ENCODE assay signal across 8 cellular contexts in the genomic region with DNA sequence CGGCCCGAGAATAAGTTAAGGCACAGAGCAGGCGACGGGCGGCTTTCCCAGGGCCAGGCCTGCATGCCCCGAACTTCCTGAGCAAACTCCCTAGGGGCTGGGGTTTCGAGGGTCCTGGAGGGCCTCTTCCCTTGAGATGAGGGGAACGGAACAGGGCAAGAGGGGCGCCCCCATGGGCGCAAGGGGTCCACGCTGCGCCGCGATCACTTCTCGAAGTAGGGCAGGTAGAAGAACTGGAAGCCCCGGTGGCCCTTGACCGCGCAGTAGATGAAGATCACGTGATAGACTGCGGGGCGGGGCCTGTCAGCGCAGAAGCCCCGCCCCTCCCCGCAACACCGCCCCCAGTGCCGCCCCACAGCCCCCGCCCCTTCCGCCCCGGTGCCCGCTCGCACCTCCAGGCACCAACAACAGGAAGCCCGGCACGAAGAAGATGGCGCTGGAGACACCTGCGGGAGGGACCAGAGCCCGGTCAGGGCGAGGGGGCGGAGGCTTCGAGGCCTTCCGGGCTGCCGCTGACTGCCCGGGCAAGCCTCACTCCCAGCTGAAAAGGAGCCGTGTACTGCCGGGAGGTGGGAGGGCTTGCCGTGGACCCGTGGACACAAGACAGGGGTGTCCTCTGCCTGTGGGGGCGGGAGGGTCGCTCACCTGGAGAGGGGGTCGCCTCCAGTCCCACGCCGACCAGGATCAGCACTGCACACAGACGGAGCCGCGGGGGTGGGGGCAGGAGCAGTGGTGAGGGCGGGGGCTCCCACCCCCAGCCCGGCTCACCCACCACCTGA. TPM values are rescaled to one million over a fixed set of nuclear protein-coding genes. Genes with fewer than 3 reads are reported as not detected.
DNase-seq lines count a peak whose midpoint lies in the region; ATAC-seq, FAIRE-seq and TF ChIP-seq lines count a peak whose summit lies in the region.

No MANE protein-coding gene starts in this region.

- TF ChIP-seq CTCF in HepG2 (CRISPR knock-in tag; IDR thresholded peaks at IDR 0.05): peak; percentile 23; the same call in 1 of the 2 replicates

- H3K4me2 ChIP-seq in HepG2 (ENCODE audit: low read depth, low read length): peak overlapping the region; percentile 85

- H2AFZ ChIP-seq in HepG2 (ENCODE audit: low read length): no peak overlapping the region

- H3K4me1 Mint-ChIP-seq in activated CD4-positive, alpha-beta T cell treated with anti-CD3 and anti-CD28 coated beads, Interleukin-2, amount 10 ng/mL, durations not matched to agents 24 days and 14 days: peaks cover 21% of the 10 kb centered on the region
- peaks cover 60% of the 10 kb centered on the region for H3K4me1 Mint-ChIP-seq in dendritic cell treated with granulocyte-macrophage colony-stimulating factor and Interleukin-4, amounts not matched to agents 40 ng/mL and 50 ng/mL, for 4 days (ENCODE audit: low read depth)

- H3K27me3 Mint-ChIP-seq in activated CD4-positive, alpha-beta T cell treated with anti-CD3 and anti-CD28 coated beads, Interleukin-2, amount 10 ng/mL, durations not matched to agents 24 days and 14 days: no peaks in the 10 kb centered on the region
- H3K27me3 Mint-ChIP-seq in dendritic cell treated with granulocyte-macrophage colony-stimulating factor and Interleukin-4, amounts not matched to agents 40 ng/mL and 50 ng/mL, for 4 days: peaks cover 9% of the 10 kb centered on the region

- no peaks in the 10 kb centered on the region; a peak in 1 of 5 replicates for H3K27me3 ChIP-seq in HepG2 (ENCODE audit: control insufficient read depth in 1 of 2, insufficient read depth in 2 of 2, low read length in 2 of 2)

- in situ Hi-C loops in HepG2 (cut with HindIII; ENCODE audit: extremely low pct_ligation_motif_present, low pct_unique_long_range_greater_than_20kb): loop anchor here (5.0 kb wide), 2 partner anchors 37 to 62 kb away; partner anchors contain the start of genes PPP1CA, RPS6KB2 and TBC1D10C

- H4K20me1 ChIP-seq in HepG2 (ENCODE audit: insufficient read depth, low read length): no peaks in the 10 kb centered on the region

- BruUV-seq in HepG2 (replicated peaks; lab: Mats Ljungman, UMichigan): TSS peak; percentile 85

- no peaks in the 10 kb centered on the region for H3K79me2 ChIP-seq in HepG2 (ENCODE audit: insufficient read depth, low read length)

- CTCF ChIA-PET in HepG2 (lab: Yijun Ruan, JAX; ENCODE audit: low intra/inter-chr PET ratio, low total read pairs): no interaction called here

- H3K36me3 Mint-ChIP-seq in activated CD4-positive, alpha-beta T cell treated with anti-CD3 and anti-CD28 coated beads, Interleukin-2, amount 10 ng/mL, durations not matched to agents 24 days and 14 days (ENCODE audit: low read depth): peaks cover 7% of the 10 kb centered on the region
- H3K36me3 Mint-ChIP-seq in dendritic cell treated with granulocyte-macrophage colony-stimulating factor and Interleukin-4, amounts not matched to agents 40 ng/mL and 50 ng/mL, for 4 days (ENCODE audit: low read depth): peaks cover 34% of the 10 kb centered on the region

- H3K9me3 ChIP-seq in HepG2 (ENCODE audit: low read length): no peaks in the 10 kb centered on the region

- ATAC-seq in GM18505 (IDR thresholded peaks at IDR 0.05; ENCODE audit: unreplicated experiment): peak; percentile 51
- ATAC-seq in HG03066 (IDR thresholded peaks at IDR 0.05; ENCODE audit: low read depth, unreplicated experiment): peak; percentile 49
- peak; percentile 83 for ATAC-seq in HepG2
- ATAC-seq in GM21360 (IDR thresholded peaks at IDR 0.05; ENCODE audit: unreplicated experiment): no peak

- FAIRE-seq in HepG2 (lab: Jason Lieb, UNC): peak; percentile 37

- H3K4me3 Mint-ChIP-seq in activated CD4-positive, alpha-beta T cell treated with anti-CD3 and anti-CD28 coated beads, Interleukin-2, amount 10 ng/mL, durations not matched to agents 24 days and 14 days: peak overlapping the region; percentile 91
- peak overlapping the region; percentile 95 for H3K4me3 Mint-ChIP-seq in dendritic cell treated with granulocyte-macrophage colony-stimulating factor and Interleukin-4, amounts not matched to agents 40 ng/mL and 50 ng/mL, for 4 days

- H3K4me1 ChIP-seq in HepG2 (ENCODE audit: insufficient read depth, low read length): peaks cover 48% of the 10 kb centered on the region

- peak; percentile 84 for TF ChIP-seq POLR2A in GM18505 (IDR thresholded peaks at IDR 0.05; ENCODE audit: borderline replicate concordance, extremely low read depth, insufficient read depth, insufficient read length)
- peak; percentile 70 to 89; a peak in 3 of 4 replicates for TF ChIP-seq POLR2A in HepG2 (IDR thresholded peaks at IDR 0.05; ENCODE audit: insufficient read depth in 1 of 2, low read depth in 2 of 2, low read length in 2 of 2)

- POLR2A ChIA-PET in HepG2 (lab: Yijun Ruan, JAX): interaction anchor here (0.6 to 2.5 kb wide), 12 partner anchors 9 to 186 kb away, joined by 3 to 16 read pairs (median 4); partner anchors contain the start of genes ACY3, AIP, CORO1B and PPP1CA

- peak overlapping the region; percentile 57 to 97 (median 80) for H3K4me3 ChIP-seq in HepG2 (replicated peaks in 1 of 3; ENCODE audit: insufficient read depth in 1 of 3, low read depth in 2 of 3, low read length in 3 of 3)

- no peaks in the 10 kb centered on the region for H3K36me3 ChIP-seq in HepG2 (replicated peaks in 1 of 2; ENCODE audit: control insufficient read depth in 1 of 2, insufficient read depth in 2 of 2, low read length in 2 of 2)

- peak overlapping the region; percentile 92 for H3K27ac Mint-ChIP-seq in activated CD4-positive, alpha-beta T cell treated with anti-CD3 and anti-CD28 coated beads, Interleukin-2, amount 10 ng/mL, durations not matched to agents 24 days and 14 days
- H3K27ac Mint-ChIP-seq in dendritic cell treated with granulocyte-macrophage colony-stimulating factor and Interleukin-4, amounts not matched to agents 40 ng/mL and 50 ng/mL, for 4 days: peak overlapping the region; percentile 96

- H3K9me3 Mint-ChIP-seq in activated CD4-positive, alpha-beta T cell treated with anti-CD3 and anti-CD28 coated beads, Interleukin-2, amount 10 ng/mL, durations not matched to agents 24 days and 14 days: no peaks in the 10 kb centered on the region
- no peaks in the 10 kb centered on the region for H3K9me3 Mint-ChIP-seq in dendritic cell treated with granulocyte-macrophage colony-stimulating factor and Interleukin-4, amounts not matched to agents 40 ng/mL and 50 ng/mL, for 4 days

- intact Hi-C loops in activated CD4-positive, alpha-beta T cell treated with anti-CD3 and anti-CD28 coated beads, Interleukin-2, amount 10 ng/mL, durations not matched to agents 24 days and 14 days (cut with micrococcal nuclease): loop anchor here (1.0 kb wide), 3 partner anchors 19 to 61 kb away; partner anchors contain the start of gene AIP
- intact Hi-C loops in dendritic cell treated with granulocyte-macrophage colony-stimulating factor and Interleukin-4, amounts not matched to agents 40 ng/mL and 50 ng/mL, for 4 days (cut with micrococcal nuclease): loop anchor here (5.0 kb wide), 2 partner anchors 37 to 43 kb away; partner anchors contain the start of genes CDK2AP2, PITPNM1 and RPS6KB2
- intact Hi-C loops in HepG2 (cut with micrococcal nuclease; ENCODE audit: unreplicated experiment): no loop called here

- WGBS in HepG2 (ENCODE audit: low lambda C conversion rate): 20% methylated on average over 12 of the region's 56 CpGs

- H3K27ac ChIP-seq in HepG2 (ENCODE audit: extremely low read length, insufficient read depth, low read length): peak overlapping the region; percentile 71

- no peak for TF ChIP-seq RAD21 in HepG2 (CRISPR knock-in tag; IDR thresholded peaks at IDR 0.05)

- peak overlapping the region; percentile 73 for H3K9ac ChIP-seq in HepG2 (ENCODE audit: insufficient read depth, low read depth, low read length)

- TF ChIP-seq EP300 in HepG2 (IDR thresholded peaks at IDR 0.05; ENCODE audit: low read depth in 2 of 2, low read length in 2 of 2) (no peak), HepG2 (CRISPR knock-in tag; IDR thresholded peaks at IDR 0.05; ENCODE audit: borderline replicate concordance) (no peak)

- DNase-seq in NCI-H345 treated with DMSO at 0.1 percent for 48 hours (lab: John Stamatoyannopoulos, UW; ENCODE audit: unreplicated experiment) (peak; percentile 14), HepG2 (ENCODE audit: low spot score) (peak; percentile 86)
- peak; percentile 97 for DNase-seq in activated CD4-positive, alpha-beta T cell treated with anti-CD3 and anti-CD28 coated beads, Interleukin-2, amount 10 ng/mL, durations not matched to agents 24 days and 14 days
- peak; percentile 87 for DNase-seq in stimulated activated CD4-positive, alpha-beta T cell treated with anti-CD3 and anti-CD28 coated beads, Interleukin-2, amount 100 ng/mL, for 4 hours (ENCODE audit: low read depth)

RNA-seq across cellular contexts. Expression of gene TMEM134, which starts 4.5 kb away (rescaled TPM):
- total RNA-seq in activated CD4-positive, alpha-beta T cell treated with anti-CD3 and anti-CD28 coated beads, Interleukin-2, amount 10 ng/mL, durations not matched to agents 24 days and 14 days: 56.8 and 58.3 TPM in 2 replicates
- total RNA-seq in HepG2 (2016; rRNA removed; fragmentation: Illumina TruSeq; extraction: Trizol): 5.1 and 6.9 TPM in 2 replicates
- 19.7 and 21.6 TPM in 2 replicates for total RNA-seq in HepG2 (2016; cell fraction: cytosol; rRNA removed; fragmentation: Illumina TruSeq; extraction: Trizol; ENCODE audit: low read depth)
- 3.5 and 6.0 TPM in 2 replicates for total RNA-seq in HepG2 (2016; cell fraction: insoluble cytoplasmic fraction; rRNA removed; fragmentation: Illumina TruSeq; extraction: Trizol)
- total RNA-seq in HepG2 (2016; cell fraction: membrane; rRNA removed; fragmentation: Illumina TruSeq; extraction: Trizol): 16.8 and 19.3 TPM in 2 replicates
- 5.3 and 5.6 TPM in 2 replicates for total RNA-seq in HepG2 (2016; cell fraction: nucleus; rRNA removed; fragmentation: Illumina TruSeq; extraction: Trizol)
- 26.9 and 36.5 TPM in 2 replicates for polyA plus RNA-seq in HepG2 (2011; rRNA removed)
- polyA plus RNA-seq in HepG2 (2011; cell fraction: cytosol; rRNA removed): 56.6 and 72.3 TPM in 2 replicates
- polyA plus RNA-seq in HepG2 (2011; cell fraction: nucleus; rRNA removed): 67.1 and 76.3 TPM in 2 replicates
- 21.5 and 23.1 TPM in 2 replicates for polyA plus RNA-seq in HepG2 (2012)
- 118 and 120 TPM in 2 replicates for polyA plus RNA-seq in HepG2 (2016; cell fraction: cytosol; fragmentation: Illumina TruSeq; extraction: Trizol; ENCODE audit: low read depth)
- polyA plus RNA-seq in HepG2 (2016; cell fraction: insoluble cytoplasmic fraction; fragmentation: Illumina TruSeq; extraction: Trizol; ENCODE audit: low read depth): 17.4 and 19.8 TPM in 2 replicates
- 70.1 and 76.5 TPM in 2 replicates for polyA plus RNA-seq in HepG2 (2016; cell fraction: membrane; fragmentation: Illumina TruSeq; extraction: Trizol; ENCODE audit: low read depth)
- 24.6 and 30.7 TPM in 2 replicates for polyA plus RNA-seq in HepG2 (2016; cell fraction: nucleus; fragmentation: Illumina TruSeq; extraction: Trizol; ENCODE audit: insufficient read depth, low read depth)
- polyA minus RNA-seq in HepG2 (2011; rRNA and poly(A)+ RNA removed; ENCODE audit: low replicate concordance): 6.6 and 13.2 TPM in 2 replicates
- polyA minus RNA-seq in HepG2 (2011; cell fraction: cytosol; rRNA and poly(A)+ RNA removed): 5.4 and 6.5 TPM in 2 replicates
- 7.3 and 8.6 TPM in 2 replicates for polyA minus RNA-seq in HepG2 (2011; cell fraction: nucleus; rRNA and poly(A)+ RNA removed)

RNA-seq across cellular contexts. Expression of gene CABP4, which starts 9.4 kb away (rescaled TPM):
- 0.66 and 0.68 TPM in 2 replicates for total RNA-seq in activated CD4-positive, alpha-beta T cell treated with anti-CD3 and anti-CD28 coated beads, Interleukin-2, amount 10 ng/mL, durations not matched to agents 24 days and 14 days
- not detected in 2 replicates for total RNA-seq in HepG2 (2016; rRNA removed; fragmentation: Illumina TruSeq; extraction: Trizol)
- total RNA-seq in HepG2 (2016; cell fraction: cytosol; rRNA removed; fragmentation: Illumina TruSeq; extraction: Trizol; ENCODE audit: low read depth): not detected in 2 replicates
- not detected in 2 replicates for total RNA-seq in HepG2 (2016; cell fraction: insoluble cytoplasmic fraction; rRNA removed; fragmentation: Illumina TruSeq; extraction: Trizol)
- not detected in 2 replicates for total RNA-seq in HepG2 (2016; cell fraction: membrane; rRNA removed; fragmentation: Illumina TruSeq; extraction: Trizol)
- not detected in 2 replicates for total RNA-seq in HepG2 (2016; cell fraction: nucleus; rRNA removed; fragmentation: Illumina TruSeq; extraction: Trizol)
- not detected in 2 replicates for polyA plus RNA-seq in HepG2 (2011; rRNA removed)
- polyA plus RNA-seq in HepG2 (2011; cell fraction: cytosol; rRNA removed): not detected in 2 replicates
- polyA plus RNA-seq in HepG2 (2011; cell fraction: nucleus; rRNA removed): not detected in 2 replicates
- polyA plus RNA-seq in HepG2 (2012): not detected in 2 replicates
- polyA plus RNA-seq in HepG2 (2016; cell fraction: cytosol; fragmentation: Illumina TruSeq; extraction: Trizol; ENCODE audit: low read depth): not detected in 2 replicates
- not detected in 2 replicates for polyA plus RNA-seq in HepG2 (2016; cell fraction: insoluble cytoplasmic fraction; fragmentation: Illumina TruSeq; extraction: Trizol; ENCODE audit: low read depth)
- not detected in 2 replicates for polyA plus RNA-seq in HepG2 (2016; cell fraction: membrane; fragmentation: Illumina TruSeq; extraction: Trizol; ENCODE audit: low read depth)
- polyA plus RNA-seq in HepG2 (2016; cell fraction: nucleus; fragmentation: Illumina TruSeq; extraction: Trizol; ENCODE audit: insufficient read depth, low read depth): not detected in 2 replicates
- polyA minus RNA-seq in HepG2 (2011; rRNA and poly(A)+ RNA removed; ENCODE audit: low replicate concordance): not detected in 2 replicates
- polyA minus RNA-seq in HepG2 (2011; cell fraction: cytosol; rRNA and poly(A)+ RNA removed): not detected in 2 replicates
- not detected in 2 replicates for polyA minus RNA-seq in HepG2 (2011; cell fraction: nucleus; rRNA and poly(A)+ RNA removed)

RNA-seq across cellular contexts. Expression of gene GPR152, which starts 12.1 kb away (rescaled TPM):
- total RNA-seq in activated CD4-positive, alpha-beta T cell treated with anti-CD3 and anti-CD28 coated beads, Interleukin-2, amount 10 ng/mL, durations not matched to agents 24 days and 14 days: not detected in 2 replicates
- total RNA-seq in HepG2 (2016; rRNA removed; fragmentation: Illumina TruSeq; extraction: Trizol): not detected in 2 replicates
- total RNA-seq in HepG2 (2016; cell fraction: cytosol; rRNA removed; fragmentation: Illumina TruSeq; extraction: Trizol; ENCODE audit: low read depth): not detected in 2 replicates
- total RNA-seq in HepG2 (2016; cell fraction: insoluble cytoplasmic fraction; rRNA removed; fragmentation: Illumina TruSeq; extraction: Trizol): not detected in 2 replicates
- total RNA-seq in HepG2 (2016; cell fraction: membrane; rRNA removed; fragmentation: Illumina TruSeq; extraction: Trizol): not detected in 2 replicates
- not detected in 2 replicates for total RNA-seq in HepG2 (2016; cell fraction: nucleus; rRNA removed; fragmentation: Illumina TruSeq; extraction: Trizol)
- polyA plus RNA-seq in HepG2 (2011; rRNA removed): not detected in 2 replicates
- not detected in 2 replicates for polyA plus RNA-seq in HepG2 (2011; cell fraction: cytosol; rRNA removed)
- not detected in 2 replicates for polyA plus RNA-seq in HepG2 (2011; cell fraction: nucleus; rRNA removed)
- polyA plus RNA-seq in HepG2 (2012): not detected in 2 replicates
- not detected in 2 replicates for polyA plus RNA-seq in HepG2 (2016; cell fraction: cytosol; fragmentation: Illumina TruSeq; extraction: Trizol; ENCODE audit: low read depth)
- not detected in 2 replicates for polyA plus RNA-seq in HepG2 (2016; cell fraction: insoluble cytoplasmic fraction; fragmentation: Illumina TruSeq; extraction: Trizol; ENCODE audit: low read depth)
- not detected in 2 replicates for polyA plus RNA-seq in HepG2 (2016; cell fraction: membrane; fragmentation: Illumina TruSeq; extraction: Trizol; ENCODE audit: low read depth)
- polyA plus RNA-seq in HepG2 (2016; cell fraction: nucleus; fragmentation: Illumina TruSeq; extraction: Trizol; ENCODE audit: insufficient read depth, low read depth): not detected in 2 replicates
- polyA minus RNA-seq in HepG2 (2011; rRNA and poly(A)+ RNA removed; ENCODE audit: low replicate concordance): not detected in 2 replicates
- not detected in 2 replicates for polyA minus RNA-seq in HepG2 (2011; cell fraction: cytosol; rRNA and poly(A)+ RNA removed)
- polyA minus RNA-seq in HepG2 (2011; cell fraction: nucleus; rRNA and poly(A)+ RNA removed): not detected in 2 replicates

RNA-seq across cellular contexts. Expression of gene AIP, which starts 18.2 kb away (rescaled TPM):
- 186 and 189 TPM in 2 replicates for total RNA-seq in activated CD4-positive, alpha-beta T cell treated with anti-CD3 and anti-CD28 coated beads, Interleukin-2, amount 10 ng/mL, durations not matched to agents 24 days and 14 days
- 51.8 and 54.7 TPM in 2 replicates for total RNA-seq in HepG2 (2016; rRNA removed; fragmentation: Illumina TruSeq; extraction: Trizol)
- 29.3 and 29.9 TPM in 2 replicates for total RNA-seq in HepG2 (2016; cell fraction: cytosol; rRNA removed; fragmentation: Illumina TruSeq; extraction: Trizol; ENCODE audit: low read depth)
- total RNA-seq in HepG2 (2016; cell fraction: insoluble cytoplasmic fraction; rRNA removed; fragmentation: Illumina TruSeq; extraction: Trizol): 49.6 and 51.5 TPM in 2 replicates
- total RNA-seq in HepG2 (2016; cell fraction: membrane; rRNA removed; fragmentation: Illumina TruSeq; extraction: Trizol): 34.6 and 35.9 TPM in 2 replicates
- total RNA-seq in HepG2 (2016; cell fraction: nucleus; rRNA removed; fragmentation: Illumina TruSeq; extraction: Trizol): 23.8 and 25.0 TPM in 2 replicates
- polyA plus RNA-seq in HepG2 (2011; rRNA removed): 110 and 113 TPM in 2 replicates
- 108 and 172 TPM in 2 replicates for polyA plus RNA-seq in HepG2 (2011; cell fraction: cytosol; rRNA removed)
- polyA plus RNA-seq in HepG2 (2011; cell fraction: nucleus; rRNA removed): 78.7 and 80.7 TPM in 2 replicates
- 58.6 and 77.3 TPM in 2 replicates for polyA plus RNA-seq in HepG2 (2012)
- polyA plus RNA-seq in HepG2 (2016; cell fraction: cytosol; fragmentation: Illumina TruSeq; extraction: Trizol; ENCODE audit: low read depth): 24.7 and 25.0 TPM in 2 replicates
- polyA plus RNA-seq in HepG2 (2016; cell fraction: insoluble cytoplasmic fraction; fragmentation: Illumina TruSeq; extraction: Trizol; ENCODE audit: low read depth): 54.4 and 55.2 TPM in 2 replicates
- polyA plus RNA-seq in HepG2 (2016; cell fraction: membrane; fragmentation: Illumina TruSeq; extraction: Trizol; ENCODE audit: low read depth): 28.2 and 32.3 TPM in 2 replicates
- 38.0 and 39.2 TPM in 2 replicates for polyA plus RNA-seq in HepG2 (2016; cell fraction: nucleus; fragmentation: Illumina TruSeq; extraction: Trizol; ENCODE audit: insufficient read depth, low read depth)
- 79.5 and 121 TPM in 2 replicates for polyA minus RNA-seq in HepG2 (2011; rRNA and poly(A)+ RNA removed; ENCODE audit: low replicate concordance)
- 35.7 and 42.3 TPM in 2 replicates for polyA minus RNA-seq in HepG2 (2011; cell fraction: cytosol; rRNA and poly(A)+ RNA removed)
- polyA minus RNA-seq in HepG2 (2011; cell fraction: nucleus; rRNA and poly(A)+ RNA removed): 23.3 and 30.8 TPM in 2 replicates

RNA-seq across cellular contexts. Expression of gene CORO1B, which starts 21.3 kb away (rescaled TPM):
- 251 and 259 TPM in 2 replicates for total RNA-seq in activated CD4-positive, alpha-beta T cell treated with anti-CD3 and anti-CD28 coated beads, Interleukin-2, amount 10 ng/mL, durations not matched to agents 24 days and 14 days
- 32.2 and 32.9 TPM in 2 replicates for total RNA-seq in HepG2 (2016; rRNA removed; fragmentation: Illumina TruSeq; extraction: Trizol)
- total RNA-seq in HepG2 (2016; cell fraction: cytosol; rRNA removed; fragmentation: Illumina TruSeq; extraction: Trizol; ENCODE audit: low read depth): 9.3 and 11.4 TPM in 2 replicates
- 29.5 and 35.9 TPM in 2 replicates for total RNA-seq in HepG2 (2016; cell fraction: insoluble cytoplasmic fraction; rRNA removed; fragmentation: Illumina TruSeq; extraction: Trizol)
- 14.1 and 14.3 TPM in 2 replicates for total RNA-seq in HepG2 (2016; cell fraction: membrane; rRNA removed; fragmentation: Illumina TruSeq; extraction: Trizol)
- 26.1 and 28.4 TPM in 2 replicates for total RNA-seq in HepG2 (2016; cell fraction: nucleus; rRNA removed; fragmentation: Illumina TruSeq; extraction: Trizol)
- polyA plus RNA-seq in HepG2 (2011; rRNA removed): 33.8 and 48.8 TPM in 2 replicates
- polyA plus RNA-seq in HepG2 (2011; cell fraction: cytosol; rRNA removed): 33.9 and 59.2 TPM in 2 replicates
- 96.0 and 115 TPM in 2 replicates for polyA plus RNA-seq in HepG2 (2011; cell fraction: nucleus; rRNA removed)
- polyA plus RNA-seq in HepG2 (2012): 16.2 and 31.3 TPM in 2 replicates
- 11.3 TPM in 2 replicates for polyA plus RNA-seq in HepG2 (2016; cell fraction: cytosol; fragmentation: Illumina TruSeq; extraction: Trizol; ENCODE audit: low read depth)
- 45.3 and 48.2 TPM in 2 replicates for polyA plus RNA-seq in HepG2 (2016; cell fraction: insoluble cytoplasmic fraction; fragmentation: Illumina TruSeq; extraction: Trizol; ENCODE audit: low read depth)
- 12.1 and 13.6 TPM in 2 replicates for polyA plus RNA-seq in HepG2 (2016; cell fraction: membrane; fragmentation: Illumina TruSeq; extraction: Trizol; ENCODE audit: low read depth)
- polyA plus RNA-seq in HepG2 (2016; cell fraction: nucleus; fragmentation: Illumina TruSeq; extraction: Trizol; ENCODE audit: insufficient read depth, low read depth): 59.2 and 60.1 TPM in 2 replicates
- polyA minus RNA-seq in HepG2 (2011; rRNA and poly(A)+ RNA removed; ENCODE audit: low replicate concordance): 100 and 106 TPM in 2 replicates
- 27.3 and 29.6 TPM in 2 replicates for polyA minus RNA-seq in HepG2 (2011; cell fraction: cytosol; rRNA and poly(A)+ RNA removed)
- polyA minus RNA-seq in HepG2 (2011; cell fraction: nucleus; rRNA and poly(A)+ RNA removed): 16.3 and 29.5 TPM in 2 replicates

Comparison
In these comparisons a context has a peak if more than half of its experiments do, and no peak if none do; other contexts are left out.
1. DNase-seq: peak in every context shown above with its lines; median percentile 97 in activated CD4-positive, alpha-beta T cell treated with anti-CD3 and anti-CD28 coated beads, Interleukin-2, amount 10 ng/mL, durations not matched to agents 24 days and 14 days; 87 in stimulated activated CD4-positive, alpha-beta T cell treated with anti-CD3 and anti-CD28 coated beads, Interleukin-2, amount 100 ng/mL, for 4 hours; 86 in HepG2; 14 in NCI-H345 treated with DMSO at 0.1 percent for 48 hours.